8 cellular contexts compared by ENCODE assay signal in genomic region chr5:172834570-172835245, GRCh38. TPM values are rescaled to one million over a fixed set of nuclear protein-coding genes. Genes with fewer than 3 reads are reported as not detected.
DNase-seq lines count a peak whose midpoint lies in the region; ATAC-seq and TF ChIP-seq lines count a peak whose summit lies in the region.

No MANE protein-coding gene starts in this region.

- H4K20me1 ChIP-seq in H9 (ENCODE audit: control insufficient read depth, insufficient read depth, insufficient read length) = peaks cover 2% of the 10 kb centered on the region

- H3K4me3 Mint-ChIP-seq in H9 (peak overlapping the region; percentile 84 to 90), osteocyte (ENCODE audit: unreplicated experiment) (peak overlapping the region; percentile 82)
- H3K4me3 Mint-ChIP-seq in activated CD8-positive, alpha-beta T cell treated with anti-CD3 and anti-CD28 coated beads, Interleukin-2, amount 10 ng/mL, durations not matched to agents 7 days and 5 days = peak overlapping the region; percentile 79

- ATAC-seq in activated CD8-positive, alpha-beta T cell treated with anti-CD3 and anti-CD28 coated beads, Interleukin-2, amount 10 ng/mL, durations not matched to agents 7 days and 5 days = peak; percentile 11
- ATAC-seq in GM19452 (IDR thresholded peaks at IDR 0.05; ENCODE audit: unreplicated experiment) = no peak

- peak overlapping the region; percentile 52 for H3K9ac ChIP-seq in H9 (ENCODE audit: extremely low read depth, insufficient read length, low read length)

- no peak overlapping the region for H3K27ac ChIP-seq in H9 (ENCODE audit: insufficient read length, low read depth, low read length)

- no peak overlapping the region for H2BK15ac ChIP-seq in H9 (ENCODE audit: low read depth, low read length)

- H4K8ac ChIP-seq in H9 (replicated peaks; ENCODE audit: insufficient read length, low read depth, low read length) = no peak overlapping the region

- peaks cover 7% of the 10 kb centered on the region; the same call in 1 of the 2 replicates for H3K4me1 ChIP-seq in H9 (ENCODE audit: insufficient read depth, low read length)

- no peak overlapping the region for H2BK120ac ChIP-seq in H9 (ENCODE audit: low read depth, low read length, poor library complexity, severe bottlenecking)

- H3K79me1 ChIP-seq in H9 (ENCODE audit: insufficient read depth, low read depth, low read length, poor library complexity, severe bottlenecking) = peaks cover 3% of the 10 kb centered on the region

- CTCF ChIA-PET in activated CD8-positive, alpha-beta T cell treated with anti-CD3 and anti-CD28 coated beads, Interleukin-2, amount 10 ng/mL, durations not matched to agents 7 days and 5 days (lab: Charles Lee) = interaction anchor here (0.9 to 3.4 kb wide), 4 partner anchors 57 to 138 kb away, joined by 3 to 25 read pairs (median 3); partner anchors contain the start of gene DUSP1

- H3K9me3 Mint-ChIP-seq in H9 (no peaks in the 10 kb centered on the region), osteocyte (ENCODE audit: unreplicated experiment) (no peaks in the 10 kb centered on the region)
- no peaks in the 10 kb centered on the region for H3K9me3 Mint-ChIP-seq in activated CD8-positive, alpha-beta T cell treated with anti-CD3 and anti-CD28 coated beads, Interleukin-2, amount 10 ng/mL, durations not matched to agents 7 days and 5 days (ENCODE audit: insufficient read depth)

- no peaks in the 10 kb centered on the region for H3K27me3 ChIP-seq in H9 (ENCODE audit: insufficient read depth, low read length)

- POLR2A ChIA-PET in activated CD8-positive, alpha-beta T cell treated with anti-CD3 and anti-CD28 coated beads, Interleukin-2, amount 10 ng/mL, durations not matched to agents 7 days and 5 days (lab: Charles Lee) = interaction anchor here (1.0 to 4.2 kb wide), 3 partner anchors 27 to 63 kb away, joined by 3 to 25 read pairs (median 6); partner anchors contain the start of gene DUSP1

- H2AK5ac ChIP-seq in H9 (ENCODE audit: insufficient read length, low read length) = no peak overlapping the region

- no peak overlapping the region for H4K91ac ChIP-seq in H9 (ENCODE audit: insufficient read length, low read depth, low read length)

- no peak overlapping the region for H3K4ac ChIP-seq in H9 (ENCODE audit: low read depth, low read length)

- H3K9me3 ChIP-seq in H9 (ENCODE audit: control insufficient read depth, low read depth, low read length) = no peaks in the 10 kb centered on the region

- H3K79me2 ChIP-seq in H9 (ENCODE audit: insufficient read depth, low read length) = peaks cover 20% of the 10 kb centered on the region; the same call in 1 of the 2 replicates

- no peak for TF ChIP-seq CTCF in H9 (conservative IDR thresholded peaks at IDR 0.05)
- TF ChIP-seq CTCF in osteocyte (IDR thresholded peaks at IDR 0.05) = no peak

- H4K5ac ChIP-seq in H9 (ENCODE audit: insufficient read length, low read depth, low read length) = no peak overlapping the region

- no peak overlapping the region for H2BK12ac ChIP-seq in H9 (ENCODE audit: insufficient read length, low read depth, low read length)

- no CpG with 5 or more reads among the region's 19 CpGs for WGBS in H9 (ENCODE audit: extremely low coverage, insufficient read length, low lambda C conversion rate)

- in situ Hi-C loops in ACHN (cut with HindIII; ENCODE audit: low pct_ligation_motif_present, low pct_unique_long_range_greater_than_20kb, low sequenced_read_pairs) = no loop called here

- peaks cover 1 to 11% (median 6%) of the 10 kb centered on the region in 3 experiments; a peak in 3 of 7 replicates for H3K36me3 Mint-ChIP-seq in H9 (ENCODE audit: insufficient read depth in 1 of 3, low read depth in 3 of 3)
- peaks cover 11% of the 10 kb centered on the region for H3K36me3 Mint-ChIP-seq in activated CD8-positive, alpha-beta T cell treated with anti-CD3 and anti-CD28 coated beads, Interleukin-2, amount 10 ng/mL, durations not matched to agents 7 days and 5 days (ENCODE audit: low read depth)
- H3K36me3 Mint-ChIP-seq in osteocyte (ENCODE audit: unreplicated experiment) = no peaks in the 10 kb centered on the region

- no peak overlapping the region for H3K56ac ChIP-seq in H9 (ENCODE audit: insufficient read length, low read depth, low read length)

- no peaks in the 10 kb centered on the region for H3K23me2 ChIP-seq in H9 (ENCODE audit: insufficient read length, low read depth, low read length, poor library complexity, severe bottlenecking)

- no peak overlapping the region for H2BK20ac ChIP-seq in H9 (ENCODE audit: low read depth, low read length, poor library complexity, severe bottlenecking)

- peak overlapping the region; percentile 45 for H3K4me2 ChIP-seq in H9 (ENCODE audit: insufficient read depth, insufficient read length, low read length)

- 0 out of 2 replicates have a peak overlapping the region, but pooled peaks have one; percentile 20 for H3K14ac ChIP-seq in H9 (ENCODE audit: insufficient read depth, low read length)

- peak overlapping the region in 1 of 3 experiments; percentile 44; a peak in 1 of 7 replicates for H3K27ac Mint-ChIP-seq in H9
- peak overlapping the region; percentile 69 for H3K27ac Mint-ChIP-seq in activated CD8-positive, alpha-beta T cell treated with anti-CD3 and anti-CD28 coated beads, Interleukin-2, amount 10 ng/mL, durations not matched to agents 7 days and 5 days
- H3K27ac Mint-ChIP-seq in osteocyte (ENCODE audit: unreplicated experiment) = peak overlapping the region; percentile 67

- H3T11ph ChIP-seq in H9 (ENCODE audit: low read length) = no peak overlapping the region

- H3K4me1 Mint-ChIP-seq in H9 = peaks cover 24 to 32% of the 10 kb centered on the region in 2 experiments
- peaks cover 42% of the 10 kb centered on the region for H3K4me1 Mint-ChIP-seq in activated CD8-positive, alpha-beta T cell treated with anti-CD3 and anti-CD28 coated beads, Interleukin-2, amount 10 ng/mL, durations not matched to agents 7 days and 5 days (ENCODE audit: low read depth)
- H3K4me1 Mint-ChIP-seq in osteocyte (ENCODE audit: unreplicated experiment) = peaks cover 33% of the 10 kb centered on the region

- no peak overlapping the region for H2AFZ ChIP-seq in H9 (ENCODE audit: low read length)

- H3K27me3 Mint-ChIP-seq in H9 (ENCODE audit: low read depth) (no peaks in the 10 kb centered on the region; the same call in 1 of the 2 replicates), osteocyte (ENCODE audit: unreplicated experiment) (no peaks in the 10 kb centered on the region)
- H3K27me3 Mint-ChIP-seq in activated CD8-positive, alpha-beta T cell treated with anti-CD3 and anti-CD28 coated beads, Interleukin-2, amount 10 ng/mL, durations not matched to agents 7 days and 5 days (ENCODE audit: low read depth) = no peaks in the 10 kb centered on the region

- DNase-seq in AG20443 (ENCODE audit: low spot score) (peak; percentile 31), H9 (peak; percentile 54), globus pallidus (ENCODE audit: low spot score) (peak; percentile 49), osteocyte (ENCODE audit: extremely low spot score, unreplicated experiment) (no peak), NCI-H774 (lab: John Stamatoyannopoulos, UW) (no peak), ACHN (no peak)
- DNase-seq in activated CD8-positive, alpha-beta T cell treated with anti-CD3 and anti-CD28 coated beads, Interleukin-2, amount 10 ng/mL, durations not matched to agents 7 days and 5 days = no peak

- peak overlapping the region; percentile 70 for H3K18ac ChIP-seq in H9 (ENCODE audit: insufficient read length, low read depth, low read length)

- H3K23ac ChIP-seq in H9 (ENCODE audit: insufficient read length, low read depth, low read length) = no peak overlapping the region

- H2BK5ac ChIP-seq in H9 (ENCODE audit: insufficient read length, low read length) = no peak overlapping the region

RNA-seq across cellular contexts. Expression of gene ERGIC1, which starts 0.7 kb away (rescaled TPM):
- total RNA-seq in H9 (2021) (74.2 and 77.0 TPM in 2 replicates), osteocyte (174 and 175 TPM in 2 replicates)
- 10 to 100 TPM; 50.4 to 52.7 TPM for total RNA-seq in activated CD8-positive, alpha-beta T cell treated with anti-CD3 and anti-CD28 coated beads, Interleukin-2, amount 10 ng/mL, durations not matched to agents 7 days and 5 days

Comparison
In these comparisons a context has a peak if more than half of its experiments do, and no peak if none do; other contexts are left out.
1. DNase-seq: peak in AG20443 (single experiment), H9 (single experiment) and globus pallidus (single experiment); none in activated CD8-positive, alpha-beta T cell treated with anti-CD3 and anti-CD28 coated beads, Interleukin-2, amount 10 ng/mL, durations not matched to agents 7 days and 5 days (single experiment), osteocyte (single experiment), NCI-H774 (single experiment) and ACHN (single experiment).
2. Peak in every context shown above with its lines, with median percentiles within 50 percentile points of each other: H3K4me3 Mint-ChIP-seq.